ENCODE assay signal across 1 cellular context in the genomic region with DNA sequence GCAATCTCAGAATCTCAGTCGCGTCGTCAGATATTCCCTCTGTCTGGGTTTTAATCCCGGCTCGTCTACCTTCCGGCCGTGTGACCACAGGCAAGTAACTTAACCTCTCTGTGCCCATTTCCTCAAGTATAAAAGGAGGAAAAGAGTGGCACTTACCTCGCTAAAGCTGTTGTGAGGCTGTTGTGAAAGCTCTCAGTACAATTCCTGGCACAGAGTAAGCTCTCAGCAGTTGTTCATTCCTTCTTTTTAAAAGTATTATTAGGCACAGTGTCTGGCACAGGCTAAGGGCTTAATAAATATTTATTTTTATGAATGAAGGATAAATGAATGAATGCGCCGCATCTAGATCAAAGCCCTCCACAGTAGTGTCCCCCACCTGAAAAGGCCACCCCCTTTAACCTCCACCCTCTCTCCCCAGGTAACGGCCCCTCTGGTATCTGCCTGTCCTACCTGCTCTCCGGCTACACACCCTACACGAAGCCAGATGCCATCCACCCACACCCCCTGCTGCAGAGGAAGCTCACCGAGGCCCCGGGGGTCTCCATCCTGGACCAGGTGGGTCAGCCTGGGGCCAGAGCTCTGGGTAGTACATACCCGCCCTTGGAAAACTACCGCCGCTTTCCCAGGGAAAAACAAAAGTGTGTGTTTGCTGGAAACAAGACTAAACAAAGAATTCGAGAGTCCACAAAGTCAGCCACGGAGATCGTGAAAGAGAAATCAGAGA.
TF ChIP-seq lines count a peak whose summit lies in the region.

No MANE protein-coding gene starts in this region.

TF ChIP-seq in IMR-90, 13 proteins besides CTCF, POLR2A, EP300 and RAD21 (continued from another document):
- TF ChIP-seq, protein P1, sequence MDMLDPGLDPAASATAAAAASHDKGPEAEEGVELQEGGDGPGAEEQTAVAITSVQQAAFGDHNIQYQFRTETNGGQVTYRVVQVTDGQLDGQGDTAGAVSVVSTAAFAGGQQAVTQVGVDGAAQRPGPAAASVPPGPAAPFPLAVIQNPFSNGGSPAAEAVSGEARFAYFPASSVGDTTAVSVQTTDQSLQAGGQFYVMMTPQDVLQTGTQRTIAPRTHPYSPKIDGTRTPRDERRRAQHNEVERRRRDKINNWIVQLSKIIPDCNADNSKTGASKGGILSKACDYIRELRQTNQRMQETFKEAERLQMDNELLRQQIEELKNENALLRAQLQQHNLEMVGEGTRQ (IDR thresholded peaks at IDR 0.05; ENCODE audit: low read depth, low read length): no peak
- TF ChIP-seq SMC3 (IDR thresholded peaks at IDR 0.05; ENCODE audit: low read depth, low read length) (no peak), FOS (IDR thresholded peaks at IDR 0.05; ENCODE audit: low read depth, low read length) (no peak), MXI1 (IDR thresholded peaks at IDR 0.05; ENCODE audit: borderline replicate concordance, low read depth, low read length) (no peak), MAZ (IDR thresholded peaks at IDR 0.05; ENCODE audit: borderline replicate concordance, low read depth, low read length) (no peak), RFX5 (IDR thresholded peaks at IDR 0.05; ENCODE audit: low read depth, low read length) (no peak), RCOR1 (IDR thresholded peaks at IDR 0.05; ENCODE audit: insufficient replicate concordance, low read length) (no peak), BHLHE40 (IDR thresholded peaks at IDR 0.05; ENCODE audit: low read depth, low read length) (no peak), CEBPB (IDR thresholded peaks at IDR 0.05; ENCODE audit: low read depth, low read length) (no peak)
- TF ChIP-seq, protein P2, sequence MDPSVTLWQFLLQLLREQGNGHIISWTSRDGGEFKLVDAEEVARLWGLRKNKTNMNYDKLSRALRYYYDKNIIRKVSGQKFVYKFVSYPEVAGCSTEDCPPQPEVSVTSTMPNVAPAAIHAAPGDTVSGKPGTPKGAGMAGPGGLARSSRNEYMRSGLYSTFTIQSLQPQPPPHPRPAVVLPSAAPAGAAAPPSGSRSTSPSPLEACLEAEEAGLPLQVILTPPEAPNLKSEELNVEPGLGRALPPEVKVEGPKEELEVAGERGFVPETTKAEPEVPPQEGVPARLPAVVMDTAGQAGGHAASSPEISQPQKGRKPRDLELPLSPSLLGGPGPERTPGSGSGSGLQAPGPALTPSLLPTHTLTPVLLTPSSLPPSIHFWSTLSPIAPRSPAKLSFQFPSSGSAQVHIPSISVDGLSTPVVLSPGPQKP (IDR thresholded peaks at IDR 0.05; ENCODE audit: borderline replicate concordance, low read depth, low read length): no peak
